Comparison of ENCODE assay signal across 13 cellular contexts in genomic region chr10:133527779-133528271, GRCh38. TPM values are rescaled to one million over a fixed set of nuclear protein-coding genes. Genes with fewer than 3 reads are reported as not detected.
DNase-seq lines count a peak whose midpoint lies in the region; ATAC-seq and TF ChIP-seq lines count a peak whose summit lies in the region.
"Had no signal": no experiment of that assay in that cellular context is flagged by ENCODE, and none has a peak within 500 bp of the region (broad histone marks: within the 10 kb centered on the region; RNA-seq: fewer than 3 reads in every experiment).

No MANE protein-coding gene starts in this region.

- no peaks in the 10 kb centered on the region for H3K9me3 ChIP-seq in right lobe of liver
- H3K9me3 ChIP-seq in tibial artery, result peaks cover 0 to 13% (median 8%) of the 10 kb centered on the region in 3 donors
- no peaks in the 10 kb centered on the region for H3K9me3 ChIP-seq in CD8-positive, alpha-beta memory T cell (ENCODE audit: low read length)

- DNase-seq in Right ventricle myocardium superior (no peak), cardiac septum (ENCODE audit: low spot score) (no peak), coronary artery (ENCODE audit: low spot score) (no peak), right lobe of liver (peak in 2 of 3 donors; percentile 62 to 73), tibial artery (no peak), RPMI8226 (no peak), CD14-positive monocyte (ENCODE audit: low spot score) (no peak)
- no peak for DNase-seq in CD8-positive, alpha-beta memory T cell
- DNase-seq: activated B cell treated with CpG ODN at 0.5 μM for 24 hours; activated CD8-positive, alpha-beta memory T cell treated with anti-CD3 and anti-CD28 coated beads, Interleukin-2, amount 50 U/mL, for 48 hours; EL; left colon had no signal

- H3K4me3 ChIP-seq in coronary artery (peak overlapping the region; percentile 52), right lobe of liver (peak overlapping the region; percentile 23 to 85 (median 83)), tibial artery (peak overlapping the region; percentile 31)
- no peak overlapping the region for H3K4me3 ChIP-seq in CD8-positive, alpha-beta memory T cell (ENCODE audit: low read length)

- POLR2A ChIA-PET in CD8-positive, alpha-beta memory T cell (lab: Charles Lee), result no interaction called here

- 10% methylated on average over 11 of the region's 50 CpGs for WGBS in right lobe of liver (ENCODE audit: insufficient coverage, low coverage, low lambda C conversion rate, missing lambda C conversion rate)

- no peak for TF ChIP-seq POLR2A in right lobe of liver (IDR thresholded peaks at IDR 0.05)

- peaks cover 15 to 25% (median 20%) of the 10 kb centered on the region in 3 donors for H3K4me1 Mint-ChIP-seq in CD8-positive, alpha-beta memory T cell
- H3K4me1 Mint-ChIP-seq in CD14-positive monocyte, result peaks cover 25% of the 10 kb centered on the region

- intact Hi-C loops in Right ventricle myocardium superior (cut with DNase I), result no loop called here
- intact Hi-C loops in cardiac septum (cut with DNase I), result no loop called here
- intact Hi-C loops in right lobe of liver (cut with DNase I), result no loop called here
- intact Hi-C loops in tibial artery (cut with DNase I; ENCODE audit: low total_unique reads), result no loop called here
- intact Hi-C loops in CD14-positive monocyte (cut with micrococcal nuclease), result loop anchor here in 1 of 2 donors (10.0 kb wide), 1 partner anchor 203 kb away; no protein-coding TSS in a partner anchor

- CTCF ChIA-PET in CD8-positive, alpha-beta memory T cell (lab: Charles Lee), result no interaction called here

- TF ChIP-seq CTCF in coronary artery (IDR thresholded peaks at IDR 0.05) (no peak), right lobe of liver (IDR thresholded peaks at IDR 0.05) (no peak), tibial artery (IDR thresholded peaks at IDR 0.05) (no peak), CD14-positive monocyte (IDR thresholded peaks at IDR 0.05) (no peak)

- H3K9me3 Mint-ChIP-seq in CD8-positive, alpha-beta memory T cell, result peaks cover 7 to 13% (median 9%) of the 10 kb centered on the region in 5 donors
- peaks cover 0 to 24% (median 17%) of the 10 kb centered on the region in 7 donors for H3K9me3 Mint-ChIP-seq in CD14-positive monocyte

- ATAC-seq in Right ventricle myocardium superior (ENCODE audit: poor library complexity), result peak; percentile 29
- ATAC-seq in right lobe of liver, result peak in 3 of 4 donors; percentile 3 to 44 (median 30)
- ATAC-seq: left colon had no signal

- peaks cover 27 to 61% of the 10 kb centered on the region in 2 donors for H3K27me3 Mint-ChIP-seq in CD8-positive, alpha-beta memory T cell
- H3K27me3 Mint-ChIP-seq in CD14-positive monocyte (ENCODE audit: low read depth in 3 of 3), result peaks cover 53 to 76% (median 70%) of the 10 kb centered on the region in 3 donors

- H3K36me3 ChIP-seq in right lobe of liver (peaks cover 0 to 52% (median 18%) of the 10 kb centered on the region in 4 donors), tibial artery (peaks cover 0 to 1% (median 0%) of the 10 kb centered on the region in 3 donors)
- no peaks in the 10 kb centered on the region for H3K36me3 ChIP-seq in CD8-positive, alpha-beta memory T cell (ENCODE audit: insufficient read depth, low read length)
- H3K36me3 ChIP-seq: neutrophil had no signal

- no peak overlapping the region for H3K27ac Mint-ChIP-seq in CD8-positive, alpha-beta memory T cell
- no peak overlapping the region for H3K27ac Mint-ChIP-seq in CD14-positive monocyte
- H3K27ac Mint-ChIP-seq: activated B cell treated with CpG ODN at 0.5 μM for 24 hours had no signal

- peaks cover 0 to 9% (median 0%) of the 10 kb centered on the region in 3 donors for H3K36me3 Mint-ChIP-seq in CD8-positive, alpha-beta memory T cell
- H3K36me3 Mint-ChIP-seq in CD14-positive monocyte, result peaks cover 0 to 2% of the 10 kb centered on the region in 2 donors

- peak overlapping the region in 1 of 7 donors; percentile 54 for H3K4me3 Mint-ChIP-seq in CD8-positive, alpha-beta memory T cell
- H3K4me3 Mint-ChIP-seq in CD14-positive monocyte, result peak overlapping the region in 1 of 2 donors; percentile 80
- H3K4me3 Mint-ChIP-seq: activated B cell treated with CpG ODN at 0.5 μM for 24 hours had no signal

- H3K27ac ChIP-seq in coronary artery, result no peak overlapping the region
- H3K27ac ChIP-seq in right lobe of liver, result peak overlapping the region; percentile 33 to 86 (median 71)
- no peak overlapping the region for H3K27ac ChIP-seq in tibial artery
- no peak overlapping the region for H3K27ac ChIP-seq in CD8-positive, alpha-beta memory T cell (ENCODE audit: low read depth, low read length)
- H3K27ac ChIP-seq: neutrophil had no signal

- H3K4me1 ChIP-seq in right lobe of liver (peaks cover 0 to 9% (median 2%) of the 10 kb centered on the region in 4 donors), tibial artery (peaks cover 0 to 25% (median 17%) of the 10 kb centered on the region in 4 donors)
- H3K4me1 ChIP-seq in CD8-positive, alpha-beta memory T cell (ENCODE audit: insufficient read depth, low read length), result peaks cover 14% of the 10 kb centered on the region

- H3K27me3 ChIP-seq in right lobe of liver (no peaks in the 10 kb centered on the region), tibial artery (peaks cover 0 to 21% of the 10 kb centered on the region in 2 donors)
- peaks cover 33% of the 10 kb centered on the region for H3K27me3 ChIP-seq in CD8-positive, alpha-beta memory T cell (ENCODE audit: insufficient read depth, low read length, poor library complexity, severe bottlenecking)

RNA-seq across cellular contexts. Expression of gene CYP2E1, which starts 0.7 kb away (rescaled TPM):
- total RNA-seq in Right ventricle myocardium superior (1.00 TPM), cardiac septum (2.2 TPM), right lobe of liver (1,000 to 10,000 TPM; 1,651 to 5,193 (median 3,912) TPM)
- total RNA-seq in CD8-positive, alpha-beta memory T cell, result under 1 TPM; 0.28 to 0.40 TPM
- polyA plus RNA-seq in CD8-positive, alpha-beta memory T cell, result 0.68 TPM
- not detected for polyA plus RNA-seq in CD14-positive monocyte

RNA-seq across cellular contexts. Expression of gene SYCE1, which starts 37.6 kb away (rescaled TPM):
- 0.08 TPM for total RNA-seq in Right ventricle myocardium superior
- 0.51 TPM for total RNA-seq in cardiac septum
- total RNA-seq in right lobe of liver, result 1 to 10 TPM in 4 of 6 experiments, under 1 TPM in 1, not detected in 1; 0.37 to 4.1 (median 2.2) TPM
- total RNA-seq in CD8-positive, alpha-beta memory T cell, result 1 to 10 TPM; 1.5 to 1.6 TPM
- 0.33 TPM for polyA plus RNA-seq in CD8-positive, alpha-beta memory T cell
- polyA plus RNA-seq in CD14-positive monocyte, result not detected
- total RNA-seq: activated B cell treated with CpG ODN at 0.5 μM for 24 hours, left colon had no signal

Comparison
In these comparisons a context has a peak if more than half of its experiments do, and no peak if none do; other contexts are left out.
1. DNase-seq: peak in right lobe of liver (2 of 3); none in Right ventricle myocardium superior (single experiment), cardiac septum (single experiment), coronary artery (single experiment), tibial artery (0 of 2), CD8-positive, alpha-beta memory T cell (0 of 5), RPMI8226 (single experiment) and CD14-positive monocyte (single experiment).
2. H3K27ac ChIP-seq: peak in right lobe of liver (3 of 3); none in coronary artery (0 of 2), tibial artery (0 of 2) and CD8-positive, alpha-beta memory T cell (single experiment).
3. RNA of gene CYP2E1, which starts 0.7 kb away (total RNA-seq): 1,651 to 5,193 TPM in right lobe of liver; 2.2 TPM in cardiac septum (single experiment), 1.00 TPM in Right ventricle myocardium superior (single experiment) and 0.28 to 0.40 TPM in CD8-positive, alpha-beta memory T cell; every median in the first group is over 100 times any median in the second.